ENCODE assay signal across 20 cellular contexts in genomic region chr6:156807028-156807427, GRCh38. TPM values are rescaled to one million over a fixed set of nuclear protein-coding genes. Genes with fewer than 3 reads are reported as not detected.
A peak's percentile ranks its signal among the peaks of the same experiment; 100 is the strongest.
DNase-seq lines count a peak whose midpoint lies in the region; TF ChIP-seq lines count a peak whose summit lies in the region.
"Had no signal": no experiment of that assay in that cellular context is flagged by ENCODE, and none has a peak within 500 bp of the region (broad histone marks: within the 10 kb centered on the region; RNA-seq: fewer than 3 reads in every experiment).

No MANE protein-coding gene starts in this region.

- peaks cover 49 to 50% of the 10 kb centered on the region in 2 experiments for H3K4me1 Mint-ChIP-seq in H9
- peaks cover 94% of the 10 kb centered on the region for H3K4me1 Mint-ChIP-seq in activated naive CD8-positive, alpha-beta T cell (ENCODE audit: low read depth)

- no peak overlapping the region for H3K18ac ChIP-seq in H9 (ENCODE audit: insufficient read length, low read depth, low read length)

- H3K14ac ChIP-seq in H9 (ENCODE audit: insufficient read depth, low read length), result no peak overlapping the region

- H2AK5ac ChIP-seq in H9 (ENCODE audit: insufficient read length, low read length), result no peak overlapping the region

- no CpG with 5 or more reads among the region's 11 CpGs for WGBS in H9 (ENCODE audit: extremely low coverage, insufficient read length, low lambda C conversion rate)
- 86 to 90% methylated on average over 9 to 11 of the region's 11 CpGs for WGBS in esophagus squamous epithelium, 2 donors
- 81% methylated on average over 11 of the region's 11 CpGs for WGBS in esophagus muscularis mucosa

- H3K27me3 ChIP-seq in H9 (ENCODE audit: insufficient read depth, low read length) (no peaks in the 10 kb centered on the region), esophagus squamous epithelium (no peaks in the 10 kb centered on the region), esophagus muscularis mucosa (no peaks in the 10 kb centered on the region)
- H3K27me3 ChIP-seq: BLaER1, ovary had no signal

- no peak overlapping the region for H2BK12ac ChIP-seq in H9 (ENCODE audit: insufficient read length, low read depth, low read length)

- peaks cover 45% of the 10 kb centered on the region for H3K79me2 ChIP-seq in H9 (ENCODE audit: insufficient read depth, low read length)

- DNase-seq in H9 (no peak), NOMO-1 (lab: John Stamatoyannopoulos, UW; ENCODE audit: unreplicated experiment in 2 of 2) (peak; percentile 36 to 40), pons (ENCODE audit: low spot score) (peak; percentile 39), SW480 (ENCODE audit: low spot score) (no peak), middle frontal gyrus (ENCODE audit: extremely low spot score, low spot score) (no peak), esophagus squamous epithelium (lab: John Stamatoyannopoulos, UW) (no peak), esophagus muscularis mucosa (ENCODE audit: extremely low spot score) (no peak)
- DNase-seq: activated CD4-positive, alpha-beta T cell treated with anti-CD3 and anti-CD28 coated beads, Interleukin-2, amount 10 ng/mL, durations not matched to agents 7 days and 5 days; activated T-cell treated with anti-CD3 and anti-CD28 coated beads, Interleukin-2, amount 50 U/mL, for 72 hours; DND-41; mucosa of descending colon; NCI-H1930; NCI-H524; ovary; stimulated activated naive CD4-positive, alpha-beta T cell treated with Interleukin-2 at 50 U/mL for 16 hours; T-helper 9 cell had no signal

- no peaks in the 10 kb centered on the region for H3K9me3 ChIP-seq in H9 (ENCODE audit: control insufficient read depth, low read depth, low read length)
- no peaks in the 10 kb centered on the region for H3K9me3 ChIP-seq in esophagus squamous epithelium
- no peaks in the 10 kb centered on the region for H3K9me3 ChIP-seq in esophagus muscularis mucosa
- H3K9me3 ChIP-seq: mucosa of descending colon, ovary had no signal

- no peaks in the 10 kb centered on the region for H3K23me2 ChIP-seq in H9 (ENCODE audit: insufficient read length, low read depth, low read length, poor library complexity, severe bottlenecking)

- no peak for TF ChIP-seq EP300 in esophagus muscularis mucosa (IDR thresholded peaks at IDR 0.05)

- H2BK5ac ChIP-seq in H9 (ENCODE audit: insufficient read length, low read length), result no peak overlapping the region

- no peak overlapping the region for H2AFZ ChIP-seq in H9 (ENCODE audit: low read length)

- H3K27ac ChIP-seq in H9 (ENCODE audit: insufficient read length, low read depth, low read length), result no peak overlapping the region
- H3K27ac ChIP-seq in esophagus squamous epithelium, result no peak overlapping the region
- no peak overlapping the region for H3K27ac ChIP-seq in esophagus muscularis mucosa (replicated peaks in 1 of 4)
- H3K27ac ChIP-seq: BLaER1, coronary artery, ovary had no signal

- H4K8ac ChIP-seq in H9 (replicated peaks; ENCODE audit: insufficient read length, low read depth, low read length), result no peak overlapping the region

- no peak overlapping the region for H3T11ph ChIP-seq in H9 (ENCODE audit: low read length)

- H3K4me1 ChIP-seq in H9 (ENCODE audit: insufficient read depth, low read length) (peaks cover 3% of the 10 kb centered on the region; the same call in 1 of the 2 replicates), esophagus squamous epithelium (peaks cover 5 to 80% (median 9%) of the 10 kb centered on the region in 3 donors), esophagus muscularis mucosa (peaks cover 46 to 75% (median 71%) of the 10 kb centered on the region in 4 donors)

- peaks cover 15% of the 10 kb centered on the region for H3K79me1 ChIP-seq in H9 (ENCODE audit: insufficient read depth, low read depth, low read length, poor library complexity, severe bottlenecking)

- no peak overlapping the region for H3K9ac ChIP-seq in H9 (ENCODE audit: extremely low read depth, insufficient read length, low read length)
- H3K9ac ChIP-seq: BLaER1 had no signal

- no peak overlapping the region for H2BK120ac ChIP-seq in H9 (ENCODE audit: low read depth, low read length, poor library complexity, severe bottlenecking)

- no peak overlapping the region for H3K4ac ChIP-seq in H9 (ENCODE audit: low read depth, low read length)

- H3K4me2 ChIP-seq in H9 (ENCODE audit: insufficient read depth, insufficient read length, low read length), result no peak overlapping the region

- H3K27ac Mint-ChIP-seq in H9, result peak overlapping the region in 2 of 3 experiments; percentile 63 to 83; a peak in 3 of 7 replicates
- peak overlapping the region; percentile 77 for H3K27ac Mint-ChIP-seq in activated naive CD8-positive, alpha-beta T cell
- H3K27ac Mint-ChIP-seq: activated CD4-positive, alpha-beta T cell treated with anti-CD3 and anti-CD28 coated beads, Interleukin-2, amount 10 ng/mL, durations not matched to agents 7 days and 5 days had no signal

- H3K4me3 ChIP-seq in esophagus squamous epithelium, result no peak overlapping the region
- no peak overlapping the region for H3K4me3 ChIP-seq in esophagus muscularis mucosa
- H3K4me3 ChIP-seq: BLaER1, coronary artery, mucosa of descending colon, ovary, skin epidermis had no signal

- TF ChIP-seq CTCF in H9 (conservative IDR thresholded peaks at IDR 0.05) (no peak), esophagus squamous epithelium (IDR thresholded peaks at IDR 0.05) (no peak), esophagus muscularis mucosa (IDR thresholded peaks at IDR 0.05) (no peak)

- no peak overlapping the region for H2BK20ac ChIP-seq in H9 (ENCODE audit: low read depth, low read length, poor library complexity, severe bottlenecking)

- no peaks in the 10 kb centered on the region for H3K27me3 Mint-ChIP-seq in H9 (ENCODE audit: low read depth)
- H3K27me3 Mint-ChIP-seq in activated naive CD8-positive, alpha-beta T cell, result no peaks in the 10 kb centered on the region
- H3K27me3 Mint-ChIP-seq: activated CD4-positive, alpha-beta T cell treated with anti-CD3 and anti-CD28 coated beads, Interleukin-2, amount 10 ng/mL, durations not matched to agents 7 days and 5 days had no signal

- peaks cover 0 to 5% (median 3%) of the 10 kb centered on the region in 3 experiments; a peak in 5 of 7 replicates for H3K36me3 Mint-ChIP-seq in H9 (ENCODE audit: insufficient read depth in 1 of 3, low read depth in 3 of 3)
- peaks cover 10% of the 10 kb centered on the region for H3K36me3 Mint-ChIP-seq in activated naive CD8-positive, alpha-beta T cell

- no peaks in the 10 kb centered on the region for H4K20me1 ChIP-seq in H9 (ENCODE audit: control insufficient read depth, insufficient read depth, insufficient read length)

- no peak overlapping the region for H3K56ac ChIP-seq in H9 (ENCODE audit: insufficient read length, low read depth, low read length)

- H3K9me3 Mint-ChIP-seq in H9, result peaks cover 0 to 1% of the 10 kb centered on the region in 2 experiments; a peak in 3 of 5 replicates
- H3K9me3 Mint-ChIP-seq in activated naive CD8-positive, alpha-beta T cell (ENCODE audit: low read depth), result peaks cover 3% of the 10 kb centered on the region
- H3K9me3 Mint-ChIP-seq: activated CD4-positive, alpha-beta T cell treated with anti-CD3 and anti-CD28 coated beads, Interleukin-2, amount 10 ng/mL, durations not matched to agents 7 days and 5 days had no signal

- no peak overlapping the region for H3K23ac ChIP-seq in H9 (ENCODE audit: insufficient read length, low read depth, low read length)

- TF ChIP-seq POLR2A in esophagus squamous epithelium (IDR thresholded peaks at IDR 0.05), result no peak
- no peak for TF ChIP-seq POLR2A in esophagus muscularis mucosa (IDR thresholded peaks at IDR 0.05; ENCODE audit: low read depth)

- no peak overlapping the region for H4K5ac ChIP-seq in H9 (ENCODE audit: insufficient read length, low read depth, low read length)

- intact Hi-C loops in esophagus squamous epithelium (cut with DNase I), result no loop called here
- intact Hi-C loops in esophagus muscularis mucosa (cut with DNase I), result no loop called here

- H3K4me3 Mint-ChIP-seq in H9, result no peak overlapping the region
- peak overlapping the region; percentile 17 for H3K4me3 Mint-ChIP-seq in activated naive CD8-positive, alpha-beta T cell
- H3K4me3 Mint-ChIP-seq: activated CD4-positive, alpha-beta T cell treated with anti-CD3 and anti-CD28 coated beads, Interleukin-2, amount 10 ng/mL, durations not matched to agents 7 days and 5 days had no signal

- H3K36me3 ChIP-seq in esophagus squamous epithelium (peaks cover 0 to 9% (median 0%) of the 10 kb centered on the region in 3 donors), esophagus muscularis mucosa (no peaks in the 10 kb centered on the region)
- H3K36me3 ChIP-seq: ovary had no signal

- no peak overlapping the region for H2BK15ac ChIP-seq in H9 (ENCODE audit: low read depth, low read length)

- H4K91ac ChIP-seq in H9 (ENCODE audit: insufficient read length, low read depth, low read length), result no peak overlapping the region

RNA-seq across cellular contexts. Expression of gene ARID1B, which starts 29.9 kb away (rescaled TPM):
- 86.2 and 88.2 TPM in 2 replicates for total RNA-seq in H9 (2021)
- 100 to 1,000 TPM in 1 of 4 donors, 10 to 100 TPM in 3; 25.2 to 103 (median 59.5) TPM for total RNA-seq in esophagus squamous epithelium
- total RNA-seq in esophagus muscularis mucosa, result 10 to 100 TPM; 55.0 to 87.2 (median 72.7) TPM

Comparison
In these comparisons a context has a peak if more than half of its experiments do, and no peak if none do; other contexts are left out.
1. DNase-seq: peak in NOMO-1 (2 of 2) and pons (single experiment); none in H9 (single experiment), SW480 (single experiment), middle frontal gyrus (single experiment), esophagus squamous epithelium (single experiment) and esophagus muscularis mucosa (single experiment).